Comparison of ENCODE assay signal across 9 cellular contexts in the genomic region with DNA sequence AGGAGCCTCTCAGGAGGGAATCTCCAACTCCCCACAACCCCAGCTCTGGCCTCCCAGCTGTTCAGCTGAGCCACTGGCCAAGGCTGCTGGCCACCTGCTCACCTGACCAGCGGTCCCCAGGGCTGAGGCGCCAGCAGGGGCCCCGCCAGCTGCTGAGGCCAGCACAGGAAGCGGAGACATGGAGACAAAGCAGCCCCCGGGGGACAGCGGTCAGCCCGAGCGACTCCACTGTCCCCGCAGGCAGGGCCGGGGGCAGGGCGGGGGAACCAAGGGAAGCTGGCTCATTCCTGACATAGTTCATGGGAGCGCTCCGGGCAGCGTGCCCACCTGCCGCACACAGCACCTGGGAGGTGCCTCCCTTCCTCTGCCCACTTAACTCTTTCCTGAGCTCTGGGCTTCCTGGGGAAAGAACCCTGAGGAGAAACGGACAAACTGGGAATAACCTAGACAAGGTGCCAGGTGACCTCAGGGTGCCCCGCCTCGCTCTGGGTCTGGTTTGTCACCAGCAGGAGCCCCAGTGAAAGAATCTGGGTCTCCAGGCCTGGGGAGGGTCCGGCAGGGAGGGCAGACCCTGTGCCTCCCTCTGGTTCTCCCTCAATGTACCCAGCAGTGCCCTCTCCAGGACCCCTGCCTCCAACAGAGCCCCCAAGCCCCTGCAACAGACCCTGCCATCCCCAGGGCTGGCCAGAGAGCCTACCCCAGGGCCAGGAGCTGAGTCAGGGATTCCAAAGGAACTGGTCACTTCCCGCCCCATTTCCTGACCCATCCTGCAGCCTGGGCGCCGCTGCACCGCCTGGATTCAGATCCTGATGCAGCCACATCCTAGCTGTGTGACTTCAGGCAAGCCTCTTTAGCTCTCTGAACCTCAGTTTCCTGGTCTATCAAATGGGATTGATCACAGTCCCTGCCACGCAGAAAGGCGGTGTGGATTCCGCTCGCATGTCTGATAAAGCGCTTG. TPM values are rescaled to one million over a fixed set of nuclear protein-coding genes. Genes with fewer than 3 reads are reported as not detected.
DNase-seq lines count a peak whose midpoint lies in the region; ATAC-seq and TF ChIP-seq lines count a peak whose summit lies in the region.
"Had no signal": no experiment of that assay in that cellular context is flagged by ENCODE, and none has a peak within 500 bp of the region (broad histone marks: within the 10 kb centered on the region; RNA-seq: fewer than 3 reads in every experiment).

No MANE protein-coding gene starts in this region.

- H3K9me3 Mint-ChIP-seq in activated T-helper 17 cell treated with anti-CD3 and anti-CD28 coated beads, Interleukin-2, amount 50 U/mL, for 72 hours = no peaks in the 10 kb centered on the region

- peak overlapping the region; percentile 86 to 87 for H3K27ac ChIP-seq in left lung
- peak overlapping the region; percentile 84 for H3K27ac ChIP-seq in upper lobe of right lung

- H3K4me3 ChIP-seq in choroid plexus epithelial cell (ENCODE audit: low read depth, low read length) (peak overlapping the region; percentile 36), left lung (peak overlapping the region in 1 of 2 donors; percentile 21), upper lobe of right lung (peak overlapping the region; percentile 37)

- no peak overlapping the region for H3K27ac Mint-ChIP-seq in activated T-helper 17 cell treated with anti-CD3 and anti-CD28 coated beads, Interleukin-2, amount 50 U/mL, for 72 hours

- H3K27me3 Mint-ChIP-seq in activated T-helper 17 cell treated with anti-CD3 and anti-CD28 coated beads, Interleukin-2, amount 50 U/mL, for 72 hours = no peaks in the 10 kb centered on the region

- H3K36me3 ChIP-seq in left lung (peaks cover 0 to 26% of the 10 kb centered on the region in 2 donors), upper lobe of right lung (peaks cover 29% of the 10 kb centered on the region)

- H3K9me3 ChIP-seq in left lung (no peaks in the 10 kb centered on the region), upper lobe of right lung (no peaks in the 10 kb centered on the region)

- TF ChIP-seq CTCF in choroid plexus epithelial cell (conservative IDR thresholded peaks at IDR 0.05; ENCODE audit: low read depth, low read length) (no peak), left lung (IDR thresholded peaks at IDR 0.05) (no peak), upper lobe of right lung (IDR thresholded peaks at IDR 0.05) (no peak)

- H3K27me3 ChIP-seq in left lung = no peaks in the 10 kb centered on the region
- H3K27me3 ChIP-seq in upper lobe of right lung = no peaks in the 10 kb centered on the region

- no peak overlapping the region for H3K4me3 Mint-ChIP-seq in activated T-helper 17 cell treated with anti-CD3 and anti-CD28 coated beads, Interleukin-2, amount 50 U/mL, for 72 hours

- peak; percentile 63 for ATAC-seq in left lung
- ATAC-seq in upper lobe of right lung = peak; percentile 74
- no peak for ATAC-seq in GM19023 (IDR thresholded peaks at IDR 0.05; ENCODE audit: unreplicated experiment)
- ATAC-seq in activated T-helper 17 cell treated with anti-CD3 and anti-CD28 coated beads, Interleukin-2, amount 50 U/mL, for 72 hours (replicated peaks) = no peak

- H3K36me3 Mint-ChIP-seq in activated T-helper 17 cell treated with anti-CD3 and anti-CD28 coated beads, Interleukin-2, amount 50 U/mL, for 72 hours (ENCODE audit: low read depth) = no peaks in the 10 kb centered on the region

- intact Hi-C loops in left lung (cut with DNase I) = no loop called here
- intact Hi-C loops in upper lobe of right lung (cut with DNase I) = no loop called here

- H3K4me1 ChIP-seq in left lung (peaks cover 59 to 68% of the 10 kb centered on the region in 2 donors), upper lobe of right lung (peaks cover 66% of the 10 kb centered on the region)

- DNase-seq in NCI-H510A treated with DMSO at 0.1 percent for 48 hours (lab: John Stamatoyannopoulos, UW) (peak; percentile 49), NCI-H510A (lab: John Stamatoyannopoulos, UW) (no peak), choroid plexus epithelial cell (ENCODE audit: low read depth) (peak; percentile 88), left lung (peak; percentile 87 to 94), upper lobe of right lung (peak; percentile 95), COLO829 (ENCODE audit: low spot score) (no peak)

- H3K4me1 Mint-ChIP-seq in activated T-helper 17 cell treated with anti-CD3 and anti-CD28 coated beads, Interleukin-2, amount 50 U/mL, for 72 hours = no peaks in the 10 kb centered on the region

RNA-seq across cellular contexts. Expression of a gene that starts 10.6 kb away (rescaled TPM):
- total RNA-seq in left lung = 10 to 100 TPM; 36.9 to 62.6 TPM
- total RNA-seq in upper lobe of right lung = 44.8 TPM
- total RNA-seq in activated T-helper 17 cell treated with anti-CD3 and anti-CD28 coated beads, Interleukin-2, amount 50 U/mL, for 72 hours = under 1 TPM in 1 of 2 donors, not detected in 1; 0.13 TPM
- total RNA-seq: activated CD8-positive, alpha-beta memory T cell treated with anti-CD3 and anti-CD28 coated beads for 36 hours had no signal

Comparison
In these comparisons a context has a peak if more than half of its experiments do, and no peak if none do; other contexts are left out.
1. DNase-seq: peak in NCI-H510A treated with DMSO at 0.1 percent for 48 hours (single experiment), choroid plexus epithelial cell (single experiment), left lung (2 of 2) and upper lobe of right lung (single experiment); none in NCI-H510A (single experiment) and COLO829 (single experiment).
2. ATAC-seq: peak in left lung (single experiment) and upper lobe of right lung (single experiment); none in GM19023 (single experiment) and activated T-helper 17 cell treated with anti-CD3 and anti-CD28 coated beads, Interleukin-2, amount 50 U/mL, for 72 hours (single experiment).
3. RNA of a gene that starts 10.6 kb away (total RNA-seq): 36.9 to 62.6 TPM in left lung and 44.8 TPM in upper lobe of right lung (single experiment); 0.13 TPM in activated T-helper 17 cell treated with anti-CD3 and anti-CD28 coated beads, Interleukin-2, amount 50 U/mL, for 72 hours; every median in the first group is over 10 times any median in the second.